11 cellular contexts compared by ENCODE assay signal in genomic region chr20:2509794-2510193, GRCh38. TPM values are rescaled to one million over a fixed set of nuclear protein-coding genes. Genes with fewer than 3 reads are reported as not detected.
DNase-seq lines count a peak whose midpoint lies in the region; TF ChIP-seq lines count a peak whose summit lies in the region.
"Had no signal": no experiment of that assay in that cellular context is flagged by ENCODE, and none has a peak within 500 bp of the region (broad histone marks: within the 10 kb centered on the region; RNA-seq: fewer than 3 reads in every experiment).

No MANE protein-coding gene starts in this region.

- H3K36me3 ChIP-seq in Karpas-422 (ENCODE audit: insufficient read depth, low read length) (no peaks in the 10 kb centered on the region), neuron (ENCODE audit: insufficient read depth, low read length) (no peaks in the 10 kb centered on the region)
- H3K36me3 ChIP-seq: neutrophil had no signal

- no peaks in the 10 kb centered on the region for H3K9me3 ChIP-seq in Karpas-422 (ENCODE audit: low read length)
- no peaks in the 10 kb centered on the region for H3K9me3 ChIP-seq in neuron (ENCODE audit: low read length)
- H3K9me3 ChIP-seq: neutrophil had no signal

- no peaks in the 10 kb centered on the region for H3K4me1 Mint-ChIP-seq in Calu3 (ENCODE audit: low read depth, unreplicated experiment)

- DNase-seq in Calu3 (no peak), Karpas-422 (no peak), dorsolateral prefrontal cortex (no peak), midbrain (lab: John Stamatoyannopoulos, UW) (no peak), GDM1 (lab: John Stamatoyannopoulos, UW) (no peak), NOMO-1 (lab: John Stamatoyannopoulos, UW; ENCODE audit: unreplicated experiment in 2 of 2) (no peak)
- no peak for DNase-seq in stimulated activated CD4-positive, alpha-beta T cell treated with anti-CD3 and anti-CD28 coated beads, Interleukin-2, amount 100 ng/mL, for 24 hours
- DNase-seq: activated CD4-positive, alpha-beta T cell treated with anti-CD3 and anti-CD28 coated beads, Interleukin-2, amount 50 U/mL, for 1 hour had no signal

- H3K4me2 ChIP-seq in Karpas-422 (ENCODE audit: low read depth, low read length, poor library complexity, severe bottlenecking) = peak overlapping the region; percentile 88

- peak overlapping the region; percentile 84 for H3K9ac ChIP-seq in Karpas-422 (ENCODE audit: low read length)

- H3K9me3 Mint-ChIP-seq in Calu3 (ENCODE audit: low read depth, unreplicated experiment) = no peaks in the 10 kb centered on the region

- peaks cover 18% of the 10 kb centered on the region for H3K4me1 ChIP-seq in Karpas-422 (ENCODE audit: low read length)
- H3K4me1 ChIP-seq in neuron (ENCODE audit: insufficient read depth, low read length) = peaks cover 6% of the 10 kb centered on the region

- H3K4me3 ChIP-seq in Karpas-422 (ENCODE audit: low read length) (peak overlapping the region; percentile 89), dorsolateral prefrontal cortex (peak overlapping the region in 52 of 59 donors; percentile 68 to 100 (median 93)), neuron (ENCODE audit: low read length) (peak overlapping the region; percentile 59)

- no peak overlapping the region for H2AFZ ChIP-seq in Karpas-422 (ENCODE audit: low read length)
- no peak overlapping the region for H2AFZ ChIP-seq in neuron (ENCODE audit: low read depth, low read length)

- peak overlapping the region; percentile 98 for H3K4me3 Mint-ChIP-seq in Calu3 (ENCODE audit: low read depth, unreplicated experiment)

- no peaks in the 10 kb centered on the region for H3K9me2 ChIP-seq in Karpas-422 (replicated peaks; ENCODE audit: insufficient read depth, low read length)

- H3K79me2 ChIP-seq in Karpas-422 (ENCODE audit: low read length) = peaks cover 22% of the 10 kb centered on the region

- peaks cover 16% of the 10 kb centered on the region for H3K36me3 Mint-ChIP-seq in Calu3 (ENCODE audit: insufficient read depth, unreplicated experiment)

- no peak overlapping the region for H3K27ac Mint-ChIP-seq in Calu3 (ENCODE audit: unreplicated experiment)

- H3K27me3 ChIP-seq in Karpas-422 (ENCODE audit: low read length) (no peaks in the 10 kb centered on the region), dorsolateral prefrontal cortex (no peaks in the 10 kb centered on the region), neuron (ENCODE audit: insufficient read depth, low read length) (no peaks in the 10 kb centered on the region)

- H3K27me3 Mint-ChIP-seq in Calu3 (ENCODE audit: unreplicated experiment) = no peaks in the 10 kb centered on the region

- intact Hi-C loops in Calu3 (cut with micrococcal nuclease; ENCODE audit: unreplicated experiment) (no loop called here), dorsolateral prefrontal cortex (cut with DNase I) (loop anchor here (2.0 to 5.0 kb wide), 2 partner anchors 37 to 39 kb away; partner anchors contain the start of gene SNRPB (in 2 of the 2))

- H4K20me1 ChIP-seq in Karpas-422 (ENCODE audit: insufficient read depth, low read depth, low read length) = no peaks in the 10 kb centered on the region

- CTCF ChIA-PET in Calu3 (lab: Charles Lee) = no interaction called here

- H3K27ac ChIP-seq in Karpas-422 (ENCODE audit: low read length) (no peak overlapping the region), dorsolateral prefrontal cortex (peak overlapping the region in 2 of 59 donors; percentile 93 to 97)

- TF ChIP-seq CTCF in Calu3 (IDR thresholded peaks at IDR 0.05; ENCODE audit: unreplicated experiment) = no peak
- TF ChIP-seq CTCF in dorsolateral prefrontal cortex (IDR thresholded peaks at IDR 0.05 in 54 of 56, conservative IDR thresholded peaks at IDR 0.05 in 2 of 56; ENCODE audit: low read depth in 1 of 56, partially characterized antibody in 56 of 56) = no peak

- no TSS peak for BruUV-seq in Calu3 (replicated peaks; lab: Mats Ljungman, UMichigan)

RNA-seq across cellular contexts. Expression of gene ZNF343, which starts 1.1 kb away (rescaled TPM):
- total RNA-seq in Calu3 (2022) (6.5 and 6.8 TPM in 2 replicates), dorsolateral prefrontal cortex (10 to 100 TPM; 12.5 to 26.7 (median 19.8) TPM)
- total RNA-seq in Karpas-422 (2014; rRNA removed; shearing (Covaris generic); ENCODE audit: low replicate concordance) = 9.1 and 13.5 TPM in 2 replicates

RNA-seq across cellular contexts. Expression of gene TMC2, which starts 26.6 kb away (rescaled TPM):
- not detected in 2 replicates for total RNA-seq in Calu3 (2022)
- not detected in 2 replicates for total RNA-seq in Karpas-422 (2014; rRNA removed; shearing (Covaris generic); ENCODE audit: low replicate concordance)
- total RNA-seq in dorsolateral prefrontal cortex = 1 to 10 TPM in 68 of 120 experiments, under 1 TPM in 51, not detected in 1; 0.28 to 2.5 (median 1.1) TPM
- total RNA-seq: bronchial epithelial cell had no signal

RNA-seq across cellular contexts. Expression of gene SNRPB, which starts 39.2 kb away (rescaled TPM):
- total RNA-seq in Calu3 (2022) (208 and 215 TPM in 2 replicates), dorsolateral prefrontal cortex (10 to 100 TPM; 24.3 to 63.9 (median 44.4) TPM)
- total RNA-seq in Karpas-422 (2014; rRNA removed; shearing (Covaris generic); ENCODE audit: low replicate concordance) = 327 and 438 TPM in 2 replicates
